In genomic region chr21:45905196-45905595, GRCh38 we compare ENCODE assay signal across 22 cellular contexts.
DNase-seq lines count a peak whose midpoint lies in the region; ATAC-seq, FAIRE-seq and TF ChIP-seq lines count a peak whose summit lies in the region.
"Had no signal": no experiment of that assay in that cellular context is flagged by ENCODE, and none has a peak within 500 bp of the region (broad histone marks: within the 10 kb centered on the region; RNA-seq: fewer than 3 reads in every experiment).

No MANE protein-coding gene starts in this region.

- CTCF ChIA-PET in HepG2 (lab: Yijun Ruan, JAX; ENCODE audit: low intra/inter-chr PET ratio, low total read pairs), result no interaction called here

- TF ChIP-seq RAD21 in HepG2 (CRISPR knock-in tag; IDR thresholded peaks at IDR 0.05), result no peak

- intact Hi-C loops in right lobe of liver (cut with DNase I), result no loop called here
- intact Hi-C loops in HepG2 (cut with micrococcal nuclease; ENCODE audit: unreplicated experiment), result no loop called here
- intact Hi-C loops in left lung (cut with DNase I), result no loop called here
- intact Hi-C loops in cardiac septum (cut with DNase I), result no loop called here

- TF ChIP-seq CTCF in right lobe of liver (IDR thresholded peaks at IDR 0.05), result no peak
- no peak for TF ChIP-seq CTCF in HepG2 (CRISPR knock-in tag; IDR thresholded peaks at IDR 0.05)
- no peak for TF ChIP-seq CTCF in left lung (IDR thresholded peaks at IDR 0.05)

- WGBS in right lobe of liver (ENCODE audit: insufficient coverage, low coverage, low lambda C conversion rate, missing lambda C conversion rate), result 63% methylated on average over 6 of the region's 12 CpGs
- 47% methylated on average over 7 of the region's 12 CpGs for WGBS in HepG2 (ENCODE audit: low lambda C conversion rate)

- no peak overlapping the region for H3K9ac ChIP-seq in HepG2 (ENCODE audit: insufficient read depth, low read depth, low read length)
- H3K9ac ChIP-seq: BLaER1 had no signal

- in situ Hi-C loops in HepG2 (cut with HindIII; ENCODE audit: extremely low pct_ligation_motif_present, low pct_unique_long_range_greater_than_20kb), result no loop called here

- BruUV-seq in HepG2 (replicated peaks; lab: Mats Ljungman, UMichigan), result no TSS peak

- TF ChIP-seq POLR2A in right lobe of liver (IDR thresholded peaks at IDR 0.05) (no peak), HepG2 (IDR thresholded peaks at IDR 0.05; ENCODE audit: insufficient read depth in 1 of 2, low read depth in 2 of 2, low read length in 2 of 2) (no peak)

- H4K20me1 ChIP-seq in HepG2 (ENCODE audit: insufficient read depth, low read length), result no peaks in the 10 kb centered on the region
- H4K20me1 ChIP-seq: BLaER1 had no signal

- no peak overlapping the region for H3K4me2 ChIP-seq in HepG2 (ENCODE audit: low read depth, low read length)
- H3K4me2 ChIP-seq: BLaER1 had no signal

- H3K4me1 ChIP-seq in right lobe of liver (no peaks in the 10 kb centered on the region), HepG2 (ENCODE audit: insufficient read depth, low read length) (no peaks in the 10 kb centered on the region), left lung (no peaks in the 10 kb centered on the region)
- H3K4me1 ChIP-seq: BLaER1, Caco-2, HAP-1 had no signal

- H3K27ac ChIP-seq in right lobe of liver (no peak overlapping the region), HepG2 (ENCODE audit: extremely low read length, insufficient read depth, low read length) (no peak overlapping the region), left lung (no peak overlapping the region)
- H3K27ac ChIP-seq: 22Rv1, BLaER1, C4-2B had no signal

- H3K4me3 ChIP-seq in right lobe of liver (no peak overlapping the region), HepG2 (replicated peaks in 1 of 3; ENCODE audit: insufficient read depth in 1 of 3, low read depth in 2 of 3, low read length in 3 of 3) (no peak overlapping the region), left lung (no peak overlapping the region)
- H3K4me3 ChIP-seq: BLaER1, HAP-1 had no signal

- DNase-seq in activated CD8-positive, alpha-beta memory T cell treated with anti-CD3 and anti-CD28 coated beads, Interleukin-2, amount 50 U/mL, for 4 hours, result peak; percentile 9
- DNase-seq in activated CD8-positive, alpha-beta memory T cell treated with anti-CD3 and anti-CD28 coated beads, Interleukin-2, amount 50 U/mL, for 48 hours, result no peak
- DNase-seq in right lobe of liver, result peak in 2 of 3 donors; percentile 11 to 41
- DNase-seq in HepG2 (ENCODE audit: low spot score), result no peak
- DNase-seq in left lung, result peak; percentile 17 to 54
- DNase-seq in cardiac septum (ENCODE audit: low spot score), result no peak
- DNase-seq in effector CD4-positive, alpha-beta T cell, result no peak
- DNase-seq: CD4-positive, CD25-positive, alpha-beta regulatory T cell; CD8-positive, alpha-beta T cell; DMS153; DND-41; GOT3; HFFc6 had no signal

- H3K36me3 ChIP-seq in right lobe of liver (no peaks in the 10 kb centered on the region), HepG2 (replicated peaks in 1 of 2; ENCODE audit: control insufficient read depth in 1 of 2, insufficient read depth in 2 of 2, low read length in 2 of 2) (no peaks in the 10 kb centered on the region), left lung (no peaks in the 10 kb centered on the region)
- H3K36me3 ChIP-seq: HAP-1 had no signal

- no peak for FAIRE-seq in HepG2 (lab: Jason Lieb, UNC)
- FAIRE-seq: A204.1, G401.6, GM12892, H54 had no signal

- H3K27me3 ChIP-seq in right lobe of liver, result no peaks in the 10 kb centered on the region
- H3K27me3 ChIP-seq in HepG2 (ENCODE audit: control insufficient read depth in 1 of 2, insufficient read depth in 2 of 2, low read length in 2 of 2), result peaks cover 4 to 57% of the 10 kb centered on the region in 2 experiments; a peak in 4 of 5 replicates
- H3K27me3 ChIP-seq in left lung, result peaks cover 0 to 5% of the 10 kb centered on the region in 2 donors
- H3K27me3 ChIP-seq: BLaER1 had no signal

- ATAC-seq in right lobe of liver, result no peak
- no peak for ATAC-seq in HepG2
- ATAC-seq in left lung, result no peak
- ATAC-seq: CD8-positive, alpha-beta T cell had no signal

- H3K9me3 ChIP-seq in right lobe of liver (no peaks in the 10 kb centered on the region), HepG2 (ENCODE audit: low read length) (no peaks in the 10 kb centered on the region), left lung (no peaks in the 10 kb centered on the region)
- H3K9me3 ChIP-seq: BLaER1, Caco-2, HAP-1 had no signal

- no peak overlapping the region for H2AFZ ChIP-seq in HepG2 (ENCODE audit: low read length)

- no peaks in the 10 kb centered on the region for H3K79me2 ChIP-seq in HepG2 (ENCODE audit: insufficient read depth, low read length)

- TF ChIP-seq EP300 in HepG2 (IDR thresholded peaks at IDR 0.05; ENCODE audit: low read depth in 2 of 2, low read length in 2 of 2) (no peak), HepG2 (CRISPR knock-in tag; IDR thresholded peaks at IDR 0.05; ENCODE audit: borderline replicate concordance) (no peak)

- POLR2A ChIA-PET in HepG2 (lab: Yijun Ruan, JAX), result no interaction called here

TF ChIP-seq in HepG2, 621 proteins besides CTCF, POLR2A, EP300 and RAD21:
- TF ChIP-seq NR1H2 (CRISPR knock-in tag; IDR thresholded peaks at IDR 0.05; ENCODE audit: borderline replicate concordance, low read depth), result no peak
- TF ChIP-seq ZSCAN5A (CRISPR knock-in tag; IDR thresholded peaks at IDR 0.05; ENCODE audit: borderline replicate concordance), result no peak
- no peak for TF ChIP-seq HMGXB4 (CRISPR knock-in tag; IDR thresholded peaks at IDR 0.05; ENCODE audit: borderline replicate concordance in 1 of 2, low read depth in 1 of 2)
- TF ChIP-seq E2F2 (CRISPR knock-in tag; IDR thresholded peaks at IDR 0.05; ENCODE audit: borderline replicate concordance), result no peak
- no peak for TF ChIP-seq ZSCAN25 (CRISPR knock-in tag; IDR thresholded peaks at IDR 0.05)
- TF ChIP-seq SKIL (CRISPR knock-in tag; IDR thresholded peaks at IDR 0.05; ENCODE audit: borderline replicate concordance), result no peak

Comparison
In these comparisons a context has a peak if more than half of its experiments do, and no peak if none do; other contexts are left out.
1. DNase-seq: peak in activated CD8-positive, alpha-beta memory T cell treated with anti-CD3 and anti-CD28 coated beads, Interleukin-2, amount 50 U/mL, for 4 hours (single experiment), right lobe of liver (2 of 3) and left lung (2 of 2); none in activated CD8-positive, alpha-beta memory T cell treated with anti-CD3 and anti-CD28 coated beads, Interleukin-2, amount 50 U/mL, for 48 hours (single experiment), HepG2 (single experiment), cardiac septum (single experiment) and effector CD4-positive, alpha-beta T cell (single experiment).